ENCODE assay signal across 11 cellular contexts in genomic region chr15:45004590-45005175, GRCh38. TPM values are rescaled to one million over a fixed set of nuclear protein-coding genes. Genes with fewer than 3 reads are reported as not detected.
A peak's percentile ranks its signal among the peaks of the same experiment; 100 is the strongest.
DNase-seq lines count a peak whose midpoint lies in the region; ATAC-seq, FAIRE-seq and TF ChIP-seq lines count a peak whose summit lies in the region.
"Not testable (repeated sequence)": the region's sequence is repeated elsewhere in the genome, so short reads cannot be mapped to it uniquely, and the experiment has no call there.
"Had no signal": no experiment of that assay in that cellular context is flagged by ENCODE, and none has a peak within 500 bp of the region (broad histone marks: within the 10 kb centered on the region; RNA-seq: fewer than 3 reads in every experiment).

No MANE protein-coding gene starts in this region.

- H3K4me3 ChIP-seq in right lobe of liver; thyroid gland (replicated peaks in 1 of 3): not testable (repeated sequence)

- H3K27me3 ChIP-seq in right lobe of liver, thyroid gland: not testable (repeated sequence)

- not testable (repeated sequence) for H3K27ac Mint-ChIP-seq in activated T-helper 17 cell treated with anti-CD3 and anti-CD28 coated beads, Interleukin-2, amount 50 U/mL, for 72 hours; stimulated activated effector memory CD8-positive, alpha-beta T cell treated with anti-CD3 and anti-CD28 coated beads, Interleukin-12 subunit alpha, Interleukin-12 subunit beta, amount 100 ng/mL, for 72 hours

- not testable (repeated sequence) for H3K36me3 ChIP-seq in right lobe of liver, thyroid gland

- not testable (repeated sequence) for H3K4me3 Mint-ChIP-seq in activated T-helper 17 cell treated with anti-CD3 and anti-CD28 coated beads, Interleukin-2, amount 50 U/mL, for 72 hours; stimulated activated effector memory CD8-positive, alpha-beta T cell treated with anti-CD3 and anti-CD28 coated beads, Interleukin-12 subunit alpha, Interleukin-12 subunit beta, amount 100 ng/mL, for 72 hours

- H3K27ac ChIP-seq in right lobe of liver (peak overlapping the region in 2 of 3 donors; percentile 38 to 54), thyroid gland (peak overlapping the region; percentile 87 to 89 (median 89))

- H3K36me3 Mint-ChIP-seq in activated T-helper 17 cell treated with anti-CD3 and anti-CD28 coated beads, Interleukin-2, amount 50 U/mL, for 72 hours (ENCODE audit: low read depth); stimulated activated effector memory CD8-positive, alpha-beta T cell treated with anti-CD3 and anti-CD28 coated beads, Interleukin-12 subunit alpha, Interleukin-12 subunit beta, amount 100 ng/mL, for 72 hours: not testable (repeated sequence)

- 72% methylated on average over 4 of the region's 5 CpGs for WGBS in right lobe of liver (ENCODE audit: insufficient coverage, low coverage, low lambda C conversion rate, missing lambda C conversion rate)
- WGBS in thyroid gland, 2 donors, result 95 to 98% methylated on average over 5 of the region's 5 CpGs

- peak; percentile 60 for ATAC-seq in activated T-helper 17 cell treated with anti-CD3 and anti-CD28 coated beads, Interleukin-2, amount 50 U/mL, for 72 hours (replicated peaks)
- not testable (repeated sequence) for ATAC-seq in right lobe of liver
- ATAC-seq in stimulated activated effector memory CD8-positive, alpha-beta T cell treated with anti-CD3 and anti-CD28 coated beads, Interleukin-12 subunit alpha, Interleukin-12 subunit beta, amount 100 ng/mL, for 72 hours, result peak; percentile 80

- not testable (repeated sequence) for TF ChIP-seq POLR2A in right lobe of liver (IDR thresholded peaks at IDR 0.05); thyroid gland (IDR thresholded peaks at IDR 0.05)

- H3K4me1 ChIP-seq in right lobe of liver, result peaks cover 0 to 19% (median 4%) of the 10 kb centered on the region in 4 donors
- peaks cover 31 to 58% of the 10 kb centered on the region in 2 donors for H3K4me1 ChIP-seq in thyroid gland

- peak; percentile 15 for FAIRE-seq in GM18507 (lab: Jason Lieb, UNC)

- H3K9me3 Mint-ChIP-seq in activated T-helper 17 cell treated with anti-CD3 and anti-CD28 coated beads, Interleukin-2, amount 50 U/mL, for 72 hours; stimulated activated effector memory CD8-positive, alpha-beta T cell treated with anti-CD3 and anti-CD28 coated beads, Interleukin-12 subunit alpha, Interleukin-12 subunit beta, amount 100 ng/mL, for 72 hours: not testable (repeated sequence)

- not testable (repeated sequence) for H3K27me3 Mint-ChIP-seq in activated T-helper 17 cell treated with anti-CD3 and anti-CD28 coated beads, Interleukin-2, amount 50 U/mL, for 72 hours

- not testable (repeated sequence) for H3K4me1 Mint-ChIP-seq in activated T-helper 17 cell treated with anti-CD3 and anti-CD28 coated beads, Interleukin-2, amount 50 U/mL, for 72 hours; stimulated activated effector memory CD8-positive, alpha-beta T cell treated with anti-CD3 and anti-CD28 coated beads, Interleukin-12 subunit alpha, Interleukin-12 subunit beta, amount 100 ng/mL, for 72 hours

- intact Hi-C loops in right lobe of liver (cut with DNase I); thyroid gland (cut with DNase I): not testable (repeated sequence)

- DNase-seq in GM18507 (ENCODE audit: extremely low spot score, insufficient read length, low read depth); right lobe of liver; stimulated activated effector memory CD8-positive, alpha-beta T cell treated with anti-CD3 and anti-CD28 coated beads, Interleukin-12 subunit alpha, Interleukin-12 subunit beta, amount 100 ng/mL, for 72 hours (ENCODE audit: low spot score in 2 of 2); thyroid gland: not testable (repeated sequence)

- not testable (repeated sequence) for TF ChIP-seq CTCF in right lobe of liver (IDR thresholded peaks at IDR 0.05); thyroid gland (IDR thresholded peaks at IDR 0.05)

- not testable (repeated sequence) for H3K9me3 ChIP-seq in right lobe of liver, thyroid gland

RNA-seq across cellular contexts. Expression of gene SORD, which starts 18.3 kb away (rescaled TPM):
- 10 to 100 TPM; 15.2 to 15.6 TPM for total RNA-seq in activated T-helper 17 cell treated with anti-CD3 and anti-CD28 coated beads, Interleukin-2, amount 50 U/mL, for 72 hours
- total RNA-seq in right lobe of liver, result 100 to 1,000 TPM in 5 of 6 experiments, 10 to 100 TPM in 1; 87.1 to 380 (median 236) TPM
- total RNA-seq in thyroid gland, result 100 to 1,000 TPM; 241 to 831 (median 477) TPM

RNA-seq across cellular contexts. Expression of gene TERB2, which starts 48.2 kb away (rescaled TPM):
- not detected for total RNA-seq in activated T-helper 17 cell treated with anti-CD3 and anti-CD28 coated beads, Interleukin-2, amount 50 U/mL, for 72 hours
- under 1 TPM in 1 of 6 experiments, not detected in 5; 0.32 TPM for total RNA-seq in right lobe of liver
- not detected for total RNA-seq in thyroid gland
- total RNA-seq: A673; CD4-positive, alpha-beta memory T cell; CD4-positive, CD25-positive, alpha-beta regulatory T cell; CD8-positive, alpha-beta memory T cell; Daoy; G401 had no signal

Comparison
In these comparisons a context has a peak if more than half of its experiments do, and no peak if none do; other contexts are left out.
1. RNA of gene SORD, which starts 18.3 kb away (total RNA-seq): 241 to 831 TPM in thyroid gland and 87.1 to 380 TPM in right lobe of liver; 15.2 to 15.6 TPM in activated T-helper 17 cell treated with anti-CD3 and anti-CD28 coated beads, Interleukin-2, amount 50 U/mL, for 72 hours; every median in the first group is over 4 times any median in the second.